ENCODE assay signal across 28 cellular contexts in genomic region chr17:3698139-3698538, GRCh38. TPM values are rescaled to one million over a fixed set of nuclear protein-coding genes. Genes with fewer than 3 reads are reported as not detected.
"Had no signal": no experiment of that assay in that cellular context is flagged by ENCODE, and none has a peak within 500 bp of the region (broad histone marks: within the 10 kb centered on the region; RNA-seq: fewer than 3 reads in every experiment).

No MANE protein-coding gene starts in this region.

- H3K36me3 ChIP-seq: adrenal gland, left ventricle myocardium inferior, pancreas, prostate gland, stomach, thyroid gland, upper lobe of left lung, vagina had no signal

- H3K27me3 Mint-ChIP-seq: activated CD4-positive, alpha-beta memory T cell treated with anti-CD3 and anti-CD28 coated beads for 36 hours; stimulated activated memory B cell treated with anti-CD40 and anti-IgM and Interleukin-4, amounts not matched to agents 10 μg/mL and 1 μg/mL and 100 μg/mL, for 72 hours had no signal

- ATAC-seq: activated naive CD4-positive, alpha-beta T cell treated with anti-CD3 and anti-CD28 coated beads, Interleukin-2, amount 50 U/mL, for 72 hours; body of pancreas; pancreas; stimulated activated memory B cell treated with anti-CD40 and anti-IgM and Interleukin-4, amounts not matched to agents 10 μg/mL and 1 μg/mL and 100 μg/mL, for 72 hours had no signal

- H3K4me1 ChIP-seq: pancreas, prostate gland had no signal

- DNase-seq: activated CD4-positive, alpha-beta memory T cell treated with anti-CD3 and anti-CD28 coated beads for 36 hours; activated CD4-positive, alpha-beta T cell treated with anti-CD3 and anti-CD28 coated beads for 4 hours; activated CD4-positive, CD25-positive, alpha-beta regulatory T cell; activated CD8-positive, alpha-beta memory T cell treated with anti-CD3 and anti-CD28 coated beads, Interleukin-2, amount 50 U/mL, for 4 hours; activated gamma-delta T cell treated with Interleukin-2 at 50 U/mL for 16 hours; activated T-cell treated with anti-CD3 and anti-CD28 coated beads, Interleukin-2, amount 50 U/mL, for 1 hour; adrenal gland; body of pancreas; dorsolateral prefrontal cortex; effector memory CD4-positive, alpha-beta T cell; left ventricle myocardium inferior; mesendoderm; pancreas; stimulated activated CD4-positive, alpha-beta T cell treated with anti-CD3 and anti-CD28 coated beads, Interleukin-1b, Interleukin-23, amount 100 ng/mL, for 48 hours; stimulated activated CD4-positive, alpha-beta T cell treated with anti-CD3 and anti-CD28 coated beads, Interleukin-4, amount 100 ng/mL, for 4 hours; stimulated activated CD8-positive, alpha-beta memory T cell treated with anti-CD3 and anti-CD28 coated beads, Interleukin-4, amount 100 ng/mL, for 48 hours; stomach; SW 1271; thyroid gland; upper lobe of left lung had no signal

- H3K27ac Mint-ChIP-seq: activated CD4-positive, alpha-beta memory T cell treated with anti-CD3 and anti-CD28 coated beads for 36 hours; activated naive CD4-positive, alpha-beta T cell treated with anti-CD3 and anti-CD28 coated beads, Interleukin-2, amount 50 U/mL, for 72 hours; stimulated activated memory B cell treated with anti-CD40 and anti-IgM and Interleukin-4, amounts not matched to agents 10 μg/mL and 1 μg/mL and 100 μg/mL, for 72 hours had no signal

- H3K4me3 Mint-ChIP-seq: stimulated activated memory B cell treated with anti-CD40 and anti-IgM and Interleukin-4, amounts not matched to agents 10 μg/mL and 1 μg/mL and 100 μg/mL, for 72 hours had no signal

- H3K4me3 ChIP-seq: adrenal gland, body of pancreas, coronary artery, left ventricle myocardium inferior, lung, pancreas, prostate gland, smooth muscle cell, stomach, thyroid gland, upper lobe of left lung, vagina had no signal

- H3K27ac ChIP-seq: adrenal gland, body of pancreas, coronary artery, left ventricle myocardium inferior, pancreas, prostate gland, stomach, thyroid gland, upper lobe of left lung, vagina had no signal

- H3K9me3 ChIP-seq: adrenal gland, body of pancreas, pancreas, prostate gland, thyroid gland, vagina had no signal

- H3K4me2 ChIP-seq: smooth muscle cell had no signal

- H3K27me3 ChIP-seq: body of pancreas, pancreas, vagina had no signal

RNA-seq across cellular contexts. Expression of gene P2RX5, which starts 2.2 kb away (rescaled TPM):
- total RNA-seq: smooth muscle cell had no signal
- polyA plus RNA-seq: smooth muscle cell had no signal

RNA-seq across cellular contexts. Expression of gene HASPIN, which starts 25.6 kb away (rescaled TPM):
- total RNA-seq: body of pancreas had no signal
- polyA plus RNA-seq: aorta, pancreas had no signal
